Comparison of ENCODE assay signal across 31 cellular contexts in genomic region chr9:81191222-81191621, GRCh38.
"Had no signal": no experiment of that assay in that cellular context is flagged by ENCODE, and none has a peak within 500 bp of the region (broad histone marks: within the 10 kb centered on the region; RNA-seq: fewer than 3 reads in every experiment).

No MANE protein-coding gene starts in this region.

- H3K9me3 ChIP-seq: psoas muscle, right atrium auricular region, stomach, thyroid gland had no signal

- H3K4me1 ChIP-seq: heart right ventricle, left ventricle myocardium inferior, neural progenitor cell, parathyroid adenoma, psoas muscle, right atrium auricular region, stomach, thyroid gland, upper lobe of left lung had no signal

- H3K27ac Mint-ChIP-seq: activated B cell treated with CpG ODN at 0.5 μM for 24 hours; activated naive CD8-positive, alpha-beta T cell; brain; natural killer cell; neural progenitor cell; stimulated activated naive B cell treated with anti-CD40 and anti-IgM and Interleukin-4, amounts not matched to agents 10 μg/mL and 1 μg/mL and 100 μg/mL, for 72 hours had no signal

- H3K4me1 Mint-ChIP-seq: activated B cell treated with CpG ODN at 0.5 μM for 24 hours; brain; natural killer cell; neural progenitor cell; stimulated activated naive B cell treated with anti-CD40 and anti-IgM and Interleukin-4, amounts not matched to agents 10 μg/mL and 1 μg/mL and 100 μg/mL, for 72 hours had no signal

- H3K4me2 ChIP-seq: neural progenitor cell, smooth muscle cell had no signal

- H3K79me2 ChIP-seq: parathyroid adenoma had no signal

- DNase-seq: activated B cell treated with CpG ODN at 0.5 μM for 24 hours; activated CD4-positive, alpha-beta T cell treated with anti-CD3 and anti-CD28 coated beads for 4 hours; activated CD4-positive, alpha-beta T cell treated with anti-CD3 and anti-CD28 coated beads, Interleukin-2, amount 50 U/mL, for 48 hours; activated CD8-positive, alpha-beta memory T cell treated with anti-CD3 and anti-CD28 coated beads for 24 hours; activated effector memory CD4-positive, alpha-beta T cell treated with Interleukin-2 at 50 U/mL for 16 hours; activated naive CD4-positive, alpha-beta T cell treated with Interleukin-2 at 50 U/mL for 16 hours; aorta; dorsolateral prefrontal cortex; effector memory CD4-positive, alpha-beta T cell; foreskin fibroblast; heart right ventricle; kidney glomerular epithelial cell; left ventricle myocardium inferior; mesendoderm; natural killer cell; occipital lobe; psoas muscle; stimulated activated CD4-positive, alpha-beta T cell treated with anti-CD3 and anti-CD28 coated beads, Interleukin-1b, Interleukin-23, amount 100 ng/mL, for 48 hours; stimulated activated naive B cell treated with anti-CD40 and anti-IgM and Interleukin-4, amounts not matched to agents 10 μg/mL and 1 μg/mL and 100 μg/mL, for 72 hours; stomach; T-helper 2 cell; thyroid gland; upper lobe of left lung had no signal

- H3K27ac ChIP-seq: coronary artery, dorsolateral prefrontal cortex, heart right ventricle, left ventricle myocardium inferior, neural progenitor cell, parathyroid adenoma, psoas muscle, right atrium auricular region, stomach, thyroid gland, upper lobe of left lung had no signal

- H3K4me3 Mint-ChIP-seq: activated B cell treated with CpG ODN at 0.5 μM for 24 hours; activated naive CD8-positive, alpha-beta T cell; brain; natural killer cell; neural progenitor cell; stimulated activated naive B cell treated with anti-CD40 and anti-IgM and Interleukin-4, amounts not matched to agents 10 μg/mL and 1 μg/mL and 100 μg/mL, for 72 hours had no signal

- H3K4me3 ChIP-seq: coronary artery, dorsolateral prefrontal cortex, heart right ventricle, left ventricle myocardium inferior, lung, neural progenitor cell, psoas muscle, right atrium auricular region, smooth muscle cell, stomach, thyroid gland, upper lobe of left lung had no signal

- ATAC-seq: heart right ventricle; natural killer cell; psoas muscle; stimulated activated naive B cell treated with anti-CD40 and anti-IgM and Interleukin-4, amounts not matched to agents 10 μg/mL and 1 μg/mL and 100 μg/mL, for 72 hours had no signal

- H3K36me3 Mint-ChIP-seq: activated naive CD8-positive, alpha-beta T cell; neural progenitor cell; stimulated activated naive B cell treated with anti-CD40 and anti-IgM and Interleukin-4, amounts not matched to agents 10 μg/mL and 1 μg/mL and 100 μg/mL, for 72 hours had no signal

- H3K36me3 ChIP-seq: heart right ventricle, left ventricle myocardium inferior, neural progenitor cell, right atrium auricular region, stomach, thyroid gland, upper lobe of left lung had no signal

- H3K27me3 ChIP-seq: dorsolateral prefrontal cortex, heart right ventricle, neural progenitor cell, right atrium auricular region, stomach, thyroid gland, upper lobe of left lung had no signal

- H3K27me3 Mint-ChIP-seq: brain had no signal

- H2AFZ ChIP-seq: neural progenitor cell, parathyroid adenoma had no signal

- H3K9ac ChIP-seq: neural progenitor cell, parathyroid adenoma had no signal
